In the genomic region with DNA sequence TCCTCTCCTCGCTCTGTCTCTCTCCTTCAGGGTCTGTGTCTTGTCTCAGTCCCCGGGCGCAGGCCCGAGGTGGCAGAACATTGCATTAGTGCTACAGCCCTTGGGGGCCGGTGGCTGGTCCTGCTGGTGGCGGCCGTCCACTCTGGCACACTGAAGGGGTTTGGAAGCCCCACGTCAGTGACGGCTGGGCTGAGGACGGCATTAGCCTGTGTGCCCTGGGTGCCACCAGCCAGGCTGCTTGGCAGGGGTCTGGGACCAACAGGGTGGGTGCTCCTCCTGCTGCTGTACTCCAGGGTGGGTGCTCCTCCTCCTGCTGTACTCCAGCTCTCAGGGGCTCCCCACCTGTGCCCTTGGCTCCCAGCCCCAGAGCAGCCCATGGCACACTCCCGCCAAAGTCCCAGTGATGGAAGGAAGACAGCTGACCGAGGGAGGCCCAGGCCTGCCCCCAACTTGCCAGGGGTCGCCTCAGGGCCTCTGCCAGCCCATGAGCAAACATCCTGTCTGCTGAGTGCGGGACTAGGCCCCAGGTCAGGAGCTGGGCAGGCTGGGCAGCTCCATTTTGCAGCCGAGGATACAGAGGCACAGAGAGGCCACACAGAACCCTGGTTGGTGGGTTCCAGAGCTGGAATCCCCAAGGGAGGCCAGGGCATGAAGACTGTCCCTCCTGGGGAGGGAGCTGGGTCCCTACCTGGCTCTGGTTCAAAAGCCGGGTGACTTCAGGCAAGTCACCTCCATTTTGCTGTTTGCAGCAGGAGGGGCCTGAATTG, we compare ENCODE assay signal across 1 cellular context.
TF ChIP-seq lines count a peak whose summit lies in the region.

No MANE protein-coding gene starts in this region.

TF ChIP-seq in GM23338, 12 proteins besides CTCF, POLR2A, EP300 and RAD21:
- TF ChIP-seq, protein P1, sequence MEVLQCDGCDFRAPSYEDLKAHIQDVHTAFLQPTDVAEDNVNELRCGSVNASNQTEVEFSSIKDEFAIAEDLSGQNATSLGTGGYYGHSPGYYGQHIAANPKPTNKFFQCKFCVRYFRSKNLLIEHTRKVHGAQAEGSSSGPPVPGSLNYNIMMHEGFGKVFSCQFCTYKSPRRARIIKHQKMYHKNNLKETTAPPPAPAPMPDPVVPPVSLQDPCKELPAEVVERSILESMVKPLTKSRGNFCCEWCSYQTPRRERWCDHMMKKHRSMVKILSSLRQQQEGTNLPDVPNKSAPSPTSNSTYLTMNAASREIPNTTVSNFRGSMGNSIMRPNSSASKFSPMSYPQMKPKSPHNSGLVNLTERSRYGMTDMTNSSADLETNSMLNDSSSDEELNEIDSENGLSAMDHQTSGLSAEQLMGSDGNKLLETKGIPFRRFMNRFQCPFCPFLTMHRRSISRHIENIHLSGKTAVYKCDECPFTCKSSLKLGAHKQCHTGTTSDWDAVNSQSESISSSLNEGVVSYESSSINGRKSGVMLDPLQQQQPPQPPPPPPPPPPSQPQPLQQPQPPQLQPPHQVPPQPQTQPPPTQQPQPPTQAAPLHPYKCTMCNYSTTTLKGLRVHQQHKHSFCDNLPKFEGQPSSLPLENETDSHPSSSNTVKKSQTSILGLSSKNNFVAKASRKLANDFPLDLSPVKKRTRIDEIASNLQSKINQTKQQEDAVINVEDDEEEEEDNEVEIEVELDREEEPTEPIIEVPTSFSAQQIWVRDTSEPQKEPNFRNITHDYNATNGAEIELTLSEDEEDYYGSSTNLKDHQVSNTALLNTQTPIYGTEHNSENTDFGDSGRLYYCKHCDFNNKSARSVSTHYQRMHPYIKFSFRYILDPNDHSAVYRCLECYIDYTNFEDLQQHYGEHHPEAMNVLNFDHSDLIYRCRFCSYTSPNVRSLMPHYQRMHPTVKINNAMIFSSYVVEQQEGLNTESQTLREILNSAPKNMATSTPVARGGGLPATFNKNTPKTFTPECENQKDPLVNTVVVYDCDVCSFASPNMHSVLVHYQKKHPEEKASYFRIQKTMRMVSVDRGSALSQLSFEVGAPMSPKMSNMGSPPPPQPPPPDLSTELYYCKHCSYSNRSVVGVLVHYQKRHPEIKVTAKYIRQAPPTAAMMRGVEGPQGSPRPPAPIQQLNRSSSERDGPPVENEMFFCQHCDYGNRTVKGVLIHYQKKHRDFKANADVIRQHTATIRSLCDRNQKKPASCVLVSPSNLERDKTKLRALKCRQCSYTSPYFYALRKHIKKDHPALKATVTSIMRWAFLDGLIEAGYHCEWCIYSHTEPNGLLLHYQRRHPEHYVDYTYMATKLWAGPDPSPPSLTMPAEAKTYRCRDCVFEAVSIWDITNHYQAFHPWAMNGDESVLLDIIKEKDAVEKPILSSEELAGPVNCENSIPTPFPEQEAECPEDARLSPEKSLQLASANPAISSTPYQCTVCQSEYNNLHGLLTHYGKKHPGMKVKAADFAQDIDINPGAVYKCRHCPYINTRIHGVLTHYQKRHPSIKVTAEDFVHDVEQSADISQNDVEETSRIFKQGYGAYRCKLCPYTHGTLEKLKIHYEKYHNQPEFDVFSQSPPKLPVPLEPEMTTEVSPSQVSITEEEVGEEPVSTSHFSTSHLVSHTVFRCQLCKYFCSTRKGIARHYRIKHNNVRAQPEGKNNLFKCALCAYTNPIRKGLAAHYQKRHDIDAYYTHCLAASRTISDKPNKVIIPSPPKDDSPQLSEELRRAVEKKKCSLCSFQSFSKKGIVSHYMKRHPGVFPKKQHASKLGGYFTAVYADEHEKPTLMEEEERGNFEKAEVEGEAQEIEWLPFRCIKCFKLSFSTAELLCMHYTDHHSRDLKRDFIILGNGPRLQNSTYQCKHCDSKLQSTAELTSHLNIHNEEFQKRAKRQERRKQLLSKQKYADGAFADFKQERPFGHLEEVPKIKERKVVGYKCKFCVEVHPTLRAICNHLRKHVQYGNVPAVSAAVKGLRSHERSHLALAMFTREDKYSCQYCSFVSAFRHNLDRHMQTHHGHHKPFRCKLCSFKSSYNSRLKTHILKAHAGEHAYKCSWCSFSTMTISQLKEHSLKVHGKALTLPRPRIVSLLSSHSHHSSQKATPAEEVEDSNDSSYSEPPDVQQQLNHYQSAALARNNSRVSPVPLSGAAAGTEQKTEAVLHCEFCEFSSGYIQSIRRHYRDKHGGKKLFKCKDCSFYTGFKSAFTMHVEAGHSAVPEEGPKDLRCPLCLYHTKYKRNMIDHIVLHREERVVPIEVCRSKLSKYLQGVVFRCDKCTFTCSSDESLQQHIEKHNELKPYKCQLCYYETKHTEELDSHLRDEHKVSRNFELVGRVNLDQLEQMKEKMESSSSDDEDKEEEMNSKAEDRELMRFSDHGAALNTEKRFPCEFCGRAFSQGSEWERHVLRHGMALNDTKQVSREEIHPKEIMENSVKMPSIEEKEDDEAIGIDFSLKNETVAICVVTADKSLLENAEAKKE (CRISPR knock-in tag; IDR thresholded peaks at IDR 0.05) = no peak
- TF ChIP-seq ZNF331 (CRISPR knock-in tag; IDR thresholded peaks at IDR 0.05; ENCODE audit: low read depth) (no peak), NANOG (IDR thresholded peaks at IDR 0.05; ENCODE audit: borderline replicate concordance) (no peak), POLR2AphosphoS5 (IDR thresholded peaks at IDR 0.05; ENCODE audit: low read depth) (no peak), CREB1 (CRISPR knock-in tag; IDR thresholded peaks at IDR 0.05; ENCODE audit: low read depth) (no peak), EZH2phosphoT487 (IDR thresholded peaks at IDR 0.05; ENCODE audit: unreplicated experiment) (no peak), ZNF114 (CRISPR knock-in tag; IDR thresholded peaks at IDR 0.05) (no peak), JUNB (IDR thresholded peaks at IDR 0.05; ENCODE audit: unreplicated experiment) (no peak), EZH2 (IDR thresholded peaks at IDR 0.05; ENCODE audit: low read depth, unreplicated experiment) (no peak), STAT1 (IDR thresholded peaks at IDR 0.05; ENCODE audit: unreplicated experiment) (no peak)
- TF ChIP-seq, protein P2, sequence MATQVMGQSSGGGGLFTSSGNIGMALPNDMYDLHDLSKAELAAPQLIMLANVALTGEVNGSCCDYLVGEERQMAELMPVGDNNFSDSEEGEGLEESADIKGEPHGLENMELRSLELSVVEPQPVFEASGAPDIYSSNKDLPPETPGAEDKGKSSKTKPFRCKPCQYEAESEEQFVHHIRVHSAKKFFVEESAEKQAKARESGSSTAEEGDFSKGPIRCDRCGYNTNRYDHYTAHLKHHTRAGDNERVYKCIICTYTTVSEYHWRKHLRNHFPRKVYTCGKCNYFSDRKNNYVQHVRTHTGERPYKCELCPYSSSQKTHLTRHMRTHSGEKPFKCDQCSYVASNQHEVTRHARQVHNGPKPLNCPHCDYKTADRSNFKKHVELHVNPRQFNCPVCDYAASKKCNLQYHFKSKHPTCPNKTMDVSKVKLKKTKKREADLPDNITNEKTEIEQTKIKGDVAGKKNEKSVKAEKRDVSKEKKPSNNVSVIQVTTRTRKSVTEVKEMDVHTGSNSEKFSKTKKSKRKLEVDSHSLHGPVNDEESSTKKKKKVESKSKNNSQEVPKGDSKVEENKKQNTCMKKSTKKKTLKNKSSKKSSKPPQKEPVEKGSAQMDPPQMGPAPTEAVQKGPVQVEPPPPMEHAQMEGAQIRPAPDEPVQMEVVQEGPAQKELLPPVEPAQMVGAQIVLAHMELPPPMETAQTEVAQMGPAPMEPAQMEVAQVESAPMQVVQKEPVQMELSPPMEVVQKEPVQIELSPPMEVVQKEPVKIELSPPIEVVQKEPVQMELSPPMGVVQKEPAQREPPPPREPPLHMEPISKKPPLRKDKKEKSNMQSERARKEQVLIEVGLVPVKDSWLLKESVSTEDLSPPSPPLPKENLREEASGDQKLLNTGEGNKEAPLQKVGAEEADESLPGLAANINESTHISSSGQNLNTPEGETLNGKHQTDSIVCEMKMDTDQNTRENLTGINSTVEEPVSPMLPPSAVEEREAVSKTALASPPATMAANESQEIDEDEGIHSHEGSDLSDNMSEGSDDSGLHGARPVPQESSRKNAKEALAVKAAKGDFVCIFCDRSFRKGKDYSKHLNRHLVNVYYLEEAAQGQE (IDR thresholded peaks at IDR 0.05; ENCODE audit: unreplicated experiment) = no peak
- TF ChIP-seq, protein P3, sequence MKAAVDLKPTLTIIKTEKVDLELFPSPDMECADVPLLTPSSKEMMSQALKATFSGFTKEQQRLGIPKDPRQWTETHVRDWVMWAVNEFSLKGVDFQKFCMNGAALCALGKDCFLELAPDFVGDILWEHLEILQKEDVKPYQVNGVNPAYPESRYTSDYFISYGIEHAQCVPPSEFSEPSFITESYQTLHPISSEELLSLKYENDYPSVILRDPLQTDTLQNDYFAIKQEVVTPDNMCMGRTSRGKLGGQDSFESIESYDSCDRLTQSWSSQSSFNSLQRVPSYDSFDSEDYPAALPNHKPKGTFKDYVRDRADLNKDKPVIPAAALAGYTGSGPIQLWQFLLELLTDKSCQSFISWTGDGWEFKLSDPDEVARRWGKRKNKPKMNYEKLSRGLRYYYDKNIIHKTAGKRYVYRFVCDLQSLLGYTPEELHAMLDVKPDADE (IDR thresholded peaks at IDR 0.05) = no peak
